In genomic region chr1:220785166-220786056, GRCh38 we compare ENCODE assay signal across 13 cellular contexts. TPM values are rescaled to one million over a fixed set of nuclear protein-coding genes. Genes with fewer than 3 reads are reported as not detected.
DNase-seq lines count a peak whose midpoint lies in the region; ATAC-seq, FAIRE-seq and TF ChIP-seq lines count a peak whose summit lies in the region.
"Had no signal": no experiment of that assay in that cellular context is flagged by ENCODE, and none has a peak within 500 bp of the region (broad histone marks: within the 10 kb centered on the region; RNA-seq: fewer than 3 reads in every experiment).

No MANE protein-coding gene starts in this region.

- TF ChIP-seq CTCF in H1 (IDR thresholded peaks at IDR 0.05; ENCODE audit: control extremely low read depth in 1 of 3, insufficient read depth in 1 of 3, low read depth in 1 of 3, low read length in 3 of 3) (no peak), neural crest cell (conservative IDR thresholded peaks at IDR 0.05) (no peak), type B pancreatic cell (conservative IDR thresholded peaks at IDR 0.05) (no peak)

- H3K56ac ChIP-seq in H1 (replicated peaks; ENCODE audit: insufficient read length, low read depth, low read length) = no peak overlapping the region

- no peaks in the 10 kb centered on the region for H3K27me3 ChIP-seq in H1 (replicated peaks in 1 of 4; ENCODE audit: control insufficient read depth in 3 of 4, extremely low read depth in 1 of 4, insufficient read depth in 3 of 4, low read length in 3 of 4)

- 73% methylated on average over 11 of the region's 11 CpGs; no CpG with 5 or more reads in 1 of the 2 experiments for WGBS in H1 (ENCODE audit: extremely low coverage in 1 of 2, insufficient coverage in 1 of 2, insufficient read length in 1 of 2, insufficient replicate concordance in 2 of 2, low coverage in 1 of 2, low lambda C conversion rate in 2 of 2, missing lambda C conversion rate in 1 of 2), 2 experiments

- no peak overlapping the region for H3K27ac Mint-ChIP-seq in activated naive CD4-positive, alpha-beta T cell treated with anti-CD3 and anti-CD28 coated beads, Interleukin-2, amount 50 U/mL, for 24 hours
- no peak overlapping the region for H3K27ac Mint-ChIP-seq in activated naive CD4-positive, alpha-beta T cell treated with anti-CD3 and anti-CD28 coated beads for 36 hours
- no peak overlapping the region for H3K27ac Mint-ChIP-seq in neural crest cell (ENCODE audit: unreplicated experiment)
- no peak overlapping the region for H3K27ac Mint-ChIP-seq in type B pancreatic cell

- H4K20me1 ChIP-seq in H1 (replicated peaks in 1 of 2; ENCODE audit: control insufficient read depth in 1 of 2, insufficient read depth in 2 of 2, low read length in 2 of 2) = peaks cover 0 to 3% of the 10 kb centered on the region in 2 experiments

- peaks cover 9% of the 10 kb centered on the region; the same call in 1 of the 2 replicates for H3K23me2 ChIP-seq in H1 (ENCODE audit: low read depth, low read length)

- no peak overlapping the region for H3K4ac ChIP-seq in H1 (replicated peaks; ENCODE audit: insufficient read length, low read depth, low read length)

- no peaks in the 10 kb centered on the region; a peak in 1 of 8 replicates for H3K36me3 ChIP-seq in H1 (ENCODE audit: control insufficient read depth in 2 of 4, insufficient read depth in 4 of 4, low read length in 3 of 4)

- no peak overlapping the region for H2BK120ac ChIP-seq in H1 (replicated peaks; ENCODE audit: low read depth, low read length)

- TF ChIP-seq RAD21 in H1 (IDR thresholded peaks at IDR 0.05 in 1 of 2, conservative IDR thresholded peaks at IDR 0.05 in 1 of 2; ENCODE audit: low read depth in 2 of 2, low read length in 2 of 2) = no peak

- no peaks in the 10 kb centered on the region for H3K36me3 Mint-ChIP-seq in activated naive CD4-positive, alpha-beta T cell treated with anti-CD3 and anti-CD28 coated beads, Interleukin-2, amount 50 U/mL, for 24 hours
- H3K36me3 Mint-ChIP-seq in activated naive CD4-positive, alpha-beta T cell treated with anti-CD3 and anti-CD28 coated beads for 36 hours (ENCODE audit: low read depth) = no peaks in the 10 kb centered on the region
- H3K36me3 Mint-ChIP-seq in neural crest cell (ENCODE audit: low read depth) (peaks cover 8% of the 10 kb centered on the region), type B pancreatic cell (no peaks in the 10 kb centered on the region)

- peak overlapping the region in 2 of 4 experiments; percentile 59 to 84; a peak in 3 of 8 replicates for H3K4me3 ChIP-seq in H1 (ENCODE audit: extremely low read depth in 1 of 4, insufficient read depth in 2 of 4, low read depth in 3 of 4, low read length in 4 of 4)

- H2BK5ac ChIP-seq in H1 (ENCODE audit: low read depth, low read length) = no peak overlapping the region

- no peaks in the 10 kb centered on the region for H3K9me3 ChIP-seq in H1 (ENCODE audit: insufficient read depth in 2 of 2, low read depth in 1 of 2, low read length in 1 of 2)
- H3K9me3 ChIP-seq: A549 had no signal

- FAIRE-seq in H1 (lab: Jason Lieb, UNC) = no peak
- FAIRE-seq: A549 had no signal

- H4K91ac ChIP-seq in H1 (replicated peaks; ENCODE audit: insufficient read length, low read length) = no peak overlapping the region

- no peak overlapping the region for H4K8ac ChIP-seq in H1 (ENCODE audit: extremely low read depth, insufficient read depth, low read length)

- peak overlapping the region; percentile 83 to 92 for H3K4me2 ChIP-seq in H1 (ENCODE audit: insufficient read depth in 1 of 2, low read depth in 2 of 2, low read length in 2 of 2)

- peaks cover 3% of the 10 kb centered on the region for H3K79me1 ChIP-seq in H1 (ENCODE audit: low read depth, low read length)

- no peaks in the 10 kb centered on the region for H3K4me1 Mint-ChIP-seq in activated naive CD4-positive, alpha-beta T cell treated with anti-CD3 and anti-CD28 coated beads, Interleukin-2, amount 50 U/mL, for 24 hours
- no peaks in the 10 kb centered on the region for H3K4me1 Mint-ChIP-seq in activated naive CD4-positive, alpha-beta T cell treated with anti-CD3 and anti-CD28 coated beads for 36 hours (ENCODE audit: low read depth)
- H3K4me1 Mint-ChIP-seq in neural crest cell (peaks cover 22% of the 10 kb centered on the region), type B pancreatic cell (ENCODE audit: unreplicated experiment) (peaks cover 16% of the 10 kb centered on the region)

- no peak overlapping the region for H2AK5ac ChIP-seq in H1 (ENCODE audit: low read depth, low read length)

- 0 out of 2 replicates have a peak overlapping the region, but pooled peaks have one; percentile 17 for H3K18ac ChIP-seq in H1 (ENCODE audit: extremely low read depth, low read length)

- no peak overlapping the region for H3K23ac ChIP-seq in H1 (ENCODE audit: insufficient read length)

- H3K9ac ChIP-seq in H1 (replicated peaks in 1 of 4; ENCODE audit: extremely low read depth in 1 of 4, low read depth in 3 of 4, low read length in 3 of 4) = no peak overlapping the region

- H3K27me3 Mint-ChIP-seq in activated naive CD4-positive, alpha-beta T cell treated with anti-CD3 and anti-CD28 coated beads, Interleukin-2, amount 50 U/mL, for 24 hours = peaks cover 25% of the 10 kb centered on the region
- H3K27me3 Mint-ChIP-seq in activated naive CD4-positive, alpha-beta T cell treated with anti-CD3 and anti-CD28 coated beads for 36 hours (ENCODE audit: low read depth) = peaks cover 46% of the 10 kb centered on the region
- H3K27me3 Mint-ChIP-seq in neural crest cell (ENCODE audit: low read depth) (no peaks in the 10 kb centered on the region), type B pancreatic cell (no peaks in the 10 kb centered on the region)

- H3K9me3 Mint-ChIP-seq in activated naive CD4-positive, alpha-beta T cell treated with anti-CD3 and anti-CD28 coated beads, Interleukin-2, amount 50 U/mL, for 24 hours = no peaks in the 10 kb centered on the region
- no peaks in the 10 kb centered on the region for H3K9me3 Mint-ChIP-seq in activated naive CD4-positive, alpha-beta T cell treated with anti-CD3 and anti-CD28 coated beads for 36 hours
- H3K9me3 Mint-ChIP-seq in neural crest cell (peaks cover 3% of the 10 kb centered on the region), type B pancreatic cell (no peaks in the 10 kb centered on the region)

- H2BK20ac ChIP-seq in H1 (ENCODE audit: low read length) = no peak overlapping the region; the same call in 1 of the 2 replicates

- H2BK15ac ChIP-seq in H1 (ENCODE audit: low read length) = peak overlapping the region; percentile 9; the same call in 1 of the 2 replicates

- no peak overlapping the region for H4K5ac ChIP-seq in H1 (ENCODE audit: insufficient read length, low read depth, low read length)

- TF ChIP-seq POLR2A in H1 (IDR thresholded peaks at IDR 0.05; ENCODE audit: control extremely low read depth in 1 of 2, low read depth in 2 of 2, low read length in 2 of 2) = no peak

- H3K4me3 Mint-ChIP-seq in activated naive CD4-positive, alpha-beta T cell treated with anti-CD3 and anti-CD28 coated beads, Interleukin-2, amount 50 U/mL, for 24 hours = peak overlapping the region; percentile 37
- H3K4me3 Mint-ChIP-seq in activated naive CD4-positive, alpha-beta T cell treated with anti-CD3 and anti-CD28 coated beads for 36 hours = no peak overlapping the region
- H3K4me3 Mint-ChIP-seq in neural crest cell = peak overlapping the region; percentile 88
- peak overlapping the region; percentile 85 for H3K4me3 Mint-ChIP-seq in type B pancreatic cell

- H2AFZ ChIP-seq in H1 (ENCODE audit: low read length) = no peak overlapping the region

- CTCF ChIA-PET in activated naive CD4-positive, alpha-beta T cell treated with anti-CD3 and anti-CD28 coated beads for 36 hours (lab: Charles Lee) = interaction anchor here (1.1 to 2.1 kb wide), 4 partner anchors 9 to 18 kb away, joined by 4 to 9 read pairs (median 5); no protein-coding TSS in a partner anchor
- CTCF ChIA-PET in H1 (lab: Charles Lee; ENCODE audit: partially characterized antibody) = interaction anchor here (0.6 to 8.2 kb wide), 21 partner anchors 9 to 1519 kb away, joined by 3 to 96 read pairs (median 5); partner anchors contain the start of gene MTARC2

- TF ChIP-seq EP300 in H1 (IDR thresholded peaks at IDR 0.05; ENCODE audit: borderline replicate concordance in 1 of 2, low read depth in 2 of 2, low read length in 2 of 2) = no peak

- POLR2A ChIA-PET in H1 (lab: Charles Lee; ENCODE audit: partially characterized antibody) = interaction anchor here (1.2 to 5.9 kb wide), 10 partner anchors 8 to 950 kb away, joined by 3 to 70 read pairs (median 6); partner anchors contain the start of gene MTARC2

- H3K14ac ChIP-seq in H1 (ENCODE audit: insufficient read length) = no peak overlapping the region

- H3K79me2 ChIP-seq in H1 (ENCODE audit: control insufficient read depth in 1 of 2, insufficient read depth in 2 of 2, low read length in 2 of 2) = peaks cover 0 to 15% of the 10 kb centered on the region in 2 experiments; a peak in 2 of 4 replicates

- H3K4me1 ChIP-seq in H1 (replicated peaks in 1 of 4; ENCODE audit: control insufficient read depth in 3 of 4, insufficient read depth in 4 of 4, low read length in 3 of 4) = peaks cover 4 to 14% (median 11%) of the 10 kb centered on the region in 4 experiments

- intact Hi-C loops in activated naive CD4-positive, alpha-beta T cell treated with anti-CD3 and anti-CD28 coated beads for 36 hours (cut with micrococcal nuclease) = no loop called here

- H2BK12ac ChIP-seq in H1 (ENCODE audit: low read depth, low read length) = no peak overlapping the region

- H3K27ac ChIP-seq in H1 (ENCODE audit: low read depth, low read length) = no peak overlapping the region

- DNase-seq in activated naive CD4-positive, alpha-beta T cell treated with anti-CD3 and anti-CD28 coated beads for 36 hours = no peak
- DNase-seq in H1 (ENCODE audit: low read depth in 1 of 2, low spot score in 2 of 2) = no peak
- no peak for DNase-seq in neural crest cell (ENCODE audit: low read depth, low spot score)
- DNase-seq in type B pancreatic cell (ENCODE audit: extremely low spot score, unreplicated experiment) = no peak
- DNase-seq in hippocampal formation (lab: John Stamatoyannopoulos, UW) = no peak
- no peak for DNase-seq in activated T-cell treated with anti-CD3 and anti-CD28 coated beads, Interleukin-2, amount 50 U/mL, for 1 hour
- DNase-seq: activated T-cell treated with anti-CD3 and anti-CD28 coated beads for 4 hours, GOT3, mammary epithelial cell, NCI-H1105 treated with DMSO at 0.1 percent for 48 hours had no signal

- no peak for ATAC-seq in GM18520 (IDR thresholded peaks at IDR 0.05; ENCODE audit: unreplicated experiment)

RNA-seq across cellular contexts. Expression of gene MTARC1, which starts 1.3 kb away (rescaled TPM):
- total RNA-seq in activated naive CD4-positive, alpha-beta T cell treated with anti-CD3 and anti-CD28 coated beads for 36 hours = not detected
- total RNA-seq in H1 (2021; fragmentation: NEBNext Ultra II Directional; extraction: Animal tissue kit (Norgen Biotek cat#: 25700)) = 42.4 and 46.2 TPM in 2 replicates
- 16.0 and 17.2 TPM in 2 replicates for polyA plus RNA-seq in H1 (2011; rRNA removed)
- polyA plus RNA-seq in H1 (2011; cell fraction: cytosol; rRNA removed) = 19.1 TPM
- 21.8 TPM for polyA plus RNA-seq in H1 (2011; cell fraction: nucleus; rRNA removed)
- polyA plus RNA-seq in H1 (2012, experiment 1 of 2) = 31.8 to 45.8 TPM (median 34.8 TPM) in 4 replicates
- 12.2 TPM for polyA plus RNA-seq in H1 (2012, experiment 2 of 2)
- polyA plus RNA-seq in H1 (2013, experiment 1 of 2) = 26.7 TPM
- polyA plus RNA-seq in H1 (2013, experiment 2 of 2) = 30.8 TPM
- 16.7 and 18.1 TPM in 2 replicates for polyA minus RNA-seq in H1 (2011; rRNA and poly(A)+ RNA removed)
- 21.5 TPM for polyA minus RNA-seq in H1 (2011; cell fraction: cytosol; rRNA and poly(A)+ RNA removed)
- 20.1 TPM for polyA minus RNA-seq in H1 (2011; cell fraction: nucleus; rRNA and poly(A)+ RNA removed)
- total RNA-seq in neural crest cell = 28.3 and 28.5 TPM in 2 replicates
- total RNA-seq in type B pancreatic cell (ENCODE audit: low replicate concordance) = 11.3 and 18.0 TPM in 2 replicates

RNA-seq across cellular contexts. Expression of gene MTARC2, which starts 37.3 kb away (rescaled TPM):
- total RNA-seq in activated naive CD4-positive, alpha-beta T cell treated with anti-CD3 and anti-CD28 coated beads for 36 hours = not detected
- total RNA-seq in H1 (2021; fragmentation: NEBNext Ultra II Directional; extraction: Animal tissue kit (Norgen Biotek cat#: 25700)) = 6.9 and 7.2 TPM in 2 replicates
- polyA plus RNA-seq in H1 (2011; rRNA removed) = 7.9 and 8.5 TPM in 2 replicates
- 7.9 TPM for polyA plus RNA-seq in H1 (2011; cell fraction: cytosol; rRNA removed)
- polyA plus RNA-seq in H1 (2011; cell fraction: nucleus; rRNA removed) = 7.3 TPM
- polyA plus RNA-seq in H1 (2012, experiment 1 of 2) = 4.8 to 6.2 TPM (median 5.7 TPM) in 4 replicates
- polyA plus RNA-seq in H1 (2012, experiment 2 of 2) = 2.5 TPM
- 4.7 TPM for polyA plus RNA-seq in H1 (2013, experiment 1 of 2)
- 4.9 TPM for polyA plus RNA-seq in H1 (2013, experiment 2 of 2)
- polyA minus RNA-seq in H1 (2011; rRNA and poly(A)+ RNA removed) = 3.9 and 4.5 TPM in 2 replicates
- polyA minus RNA-seq in H1 (2011; cell fraction: cytosol; rRNA and poly(A)+ RNA removed) = 4.3 TPM
- polyA minus RNA-seq in H1 (2011; cell fraction: nucleus; rRNA and poly(A)+ RNA removed) = 12.4 TPM
- total RNA-seq in neural crest cell (4.1 and 5.8 TPM in 2 replicates), type B pancreatic cell (ENCODE audit: low replicate concordance) (14.3 and 14.4 TPM in 2 replicates)

Comparison
In these comparisons a context has a peak if more than half of its experiments do, and no peak if none do; other contexts are left out.
1. RNA of gene MTARC1, which starts 1.3 kb away (total RNA-seq): 42.4 to 46.2 TPM in H1, 28.3 to 28.5 TPM in neural crest cell and 11.3 to 18.0 TPM in type B pancreatic cell; not detected in activated naive CD4-positive, alpha-beta T cell treated with anti-CD3 and anti-CD28 coated beads for 36 hours; every median in the first group is over 10 times any median in the second.